21 cellular contexts compared by ENCODE assay signal in genomic region chr13:93561553-93561952, GRCh38.
A peak's percentile ranks its signal among the peaks of the same experiment; 100 is the strongest.
DNase-seq lines count a peak whose midpoint lies in the region; ATAC-seq and TF ChIP-seq lines count a peak whose summit lies in the region.
"Had no signal": no experiment of that assay in that cellular context is flagged by ENCODE, and none has a peak within 500 bp of the region (broad histone marks: within the 10 kb centered on the region; RNA-seq: fewer than 3 reads in every experiment).

No MANE protein-coding gene starts in this region.

- H3K4me1 Mint-ChIP-seq in CD8-positive, alpha-beta T cell (ENCODE audit: low read depth): no peaks in the 10 kb centered on the region
- H3K4me1 Mint-ChIP-seq: B cell had no signal

- H3K4me3 ChIP-seq in CD8-positive, alpha-beta T cell (ENCODE audit: low read depth, low read length): no peak overlapping the region
- H3K4me3 ChIP-seq in colonic mucosa: no peak overlapping the region
- H3K4me3 ChIP-seq: mucosa of descending colon, prostate gland had no signal

- TF ChIP-seq CTCF in CD8-positive, alpha-beta T cell (IDR thresholded peaks at IDR 0.05): no peak
- no peak for TF ChIP-seq CTCF in colonic mucosa (IDR thresholded peaks at IDR 0.05)

- no peak overlapping the region for H3K4me3 Mint-ChIP-seq in CD8-positive, alpha-beta T cell
- H3K4me3 Mint-ChIP-seq: activated CD8-positive, alpha-beta T cell treated with anti-CD3 and anti-CD28 coated beads for 36 hours; activated T-cell treated with anti-CD3 and anti-CD28 coated beads, Interleukin-2, amount 50 U/mL, for 24 hours; B cell had no signal

- intact Hi-C loops in CD8-positive, alpha-beta T cell (cut with DNase I, micrococcal nuclease): no loop called here
- intact Hi-C loops in colonic mucosa (cut with DNase I): no loop called here

- no peaks in the 10 kb centered on the region for H3K4me1 ChIP-seq in CD8-positive, alpha-beta T cell (ENCODE audit: insufficient read depth, low read length)
- H3K4me1 ChIP-seq in colonic mucosa: no peaks in the 10 kb centered on the region
- H3K4me1 ChIP-seq: prostate gland had no signal

- CTCF ChIA-PET in CD8-positive, alpha-beta T cell (lab: Charles Lee): no interaction called here

- H3K9me3 Mint-ChIP-seq in CD8-positive, alpha-beta T cell: no peaks in the 10 kb centered on the region
- H3K9me3 Mint-ChIP-seq: activated CD8-positive, alpha-beta T cell treated with anti-CD3 and anti-CD28 coated beads for 36 hours; activated T-cell treated with anti-CD3 and anti-CD28 coated beads, Interleukin-2, amount 50 U/mL, for 24 hours had no signal

- no peaks in the 10 kb centered on the region for H3K36me3 ChIP-seq in CD8-positive, alpha-beta T cell (ENCODE audit: insufficient read depth, low read length)
- no peaks in the 10 kb centered on the region for H3K36me3 ChIP-seq in colonic mucosa
- H3K36me3 ChIP-seq: prostate gland had no signal

- H3K36me3 Mint-ChIP-seq in CD8-positive, alpha-beta T cell: no peaks in the 10 kb centered on the region

- no peaks in the 10 kb centered on the region for H3K27me3 Mint-ChIP-seq in CD8-positive, alpha-beta T cell (ENCODE audit: low read depth)
- H3K27me3 Mint-ChIP-seq: activated CD8-positive, alpha-beta T cell treated with anti-CD3 and anti-CD28 coated beads for 36 hours; activated T-cell treated with anti-CD3 and anti-CD28 coated beads, Interleukin-2, amount 50 U/mL, for 24 hours; B cell had no signal

- H3K27ac Mint-ChIP-seq in CD8-positive, alpha-beta T cell: no peak overlapping the region
- H3K27ac Mint-ChIP-seq: activated CD8-positive, alpha-beta T cell treated with anti-CD3 and anti-CD28 coated beads for 36 hours; activated T-cell treated with anti-CD3 and anti-CD28 coated beads, Interleukin-2, amount 50 U/mL, for 24 hours; B cell had no signal

- no peaks in the 10 kb centered on the region for H3K9me3 ChIP-seq in CD8-positive, alpha-beta T cell (ENCODE audit: low read length)
- H3K9me3 ChIP-seq in colonic mucosa: no peaks in the 10 kb centered on the region
- H3K9me3 ChIP-seq: mucosa of descending colon, prostate gland had no signal

- H3K27me3 ChIP-seq in CD8-positive, alpha-beta T cell (ENCODE audit: insufficient read depth, low read length): no peaks in the 10 kb centered on the region
- H3K27me3 ChIP-seq in colonic mucosa: no peaks in the 10 kb centered on the region

- DNase-seq in COLO668 (lab: John Stamatoyannopoulos, UW; ENCODE audit: unreplicated experiment) (peak; percentile 37), NCI-H146 (lab: John Stamatoyannopoulos, UW) (peak; percentile 94), NCI-H82 (lab: John Stamatoyannopoulos, UW) (peak; percentile 89), iPS-NIHi11 (ENCODE audit: low spot score) (peak; percentile 12), DMS53 (lab: John Stamatoyannopoulos, UW) (no peak), colonic mucosa (no peak)
- DNase-seq in CD8-positive, alpha-beta T cell: no peak
- DNase-seq: activated CD8-positive, alpha-beta T cell treated with anti-CD3 and anti-CD28 coated beads for 36 hours; activated naive CD4-positive, alpha-beta T cell; activated T-cell treated with anti-CD3 and anti-CD28 coated beads, Interleukin-2, amount 50 U/mL, for 24 hours; cortex of kidney; left ventricle myocardium superior; mucosa of descending colon; NCI-H1436 treated with DMSO at 0.1 percent for 48 hours; NCI-H446 treated with DMSO at 0.1 percent for 48 hours; substantia nigra; T1000 had no signal

- POLR2A ChIA-PET in CD8-positive, alpha-beta T cell (lab: Charles Lee): no interaction called here

- no peak for ATAC-seq in CD8-positive, alpha-beta T cell
- ATAC-seq in HG03139 (IDR thresholded peaks at IDR 0.05; ENCODE audit: unreplicated experiment): no peak
- ATAC-seq: activated CD8-positive, alpha-beta T cell treated with anti-CD3 and anti-CD28 coated beads for 36 hours; left ventricle myocardium superior; mucosa of descending colon had no signal

- no peak overlapping the region for H3K9ac ChIP-seq in colonic mucosa (ENCODE audit: low read depth in 2 of 2, low read length in 2 of 2)

- no peak overlapping the region for H3K27ac ChIP-seq in CD8-positive, alpha-beta T cell (ENCODE audit: low read depth, low read length)
- H3K27ac ChIP-seq in colonic mucosa: no peak overlapping the region
- H3K27ac ChIP-seq: prostate gland, RWPE1 had no signal

Comparison
In these comparisons a context has a peak if more than half of its experiments do, and no peak if none do; other contexts are left out.
1. DNase-seq: peak in COLO668 (single experiment), NCI-H146 (single experiment), NCI-H82 (single experiment) and iPS-NIHi11 (single experiment); none in DMS53 (single experiment), CD8-positive, alpha-beta T cell (0 of 7) and colonic mucosa (single experiment).